Comparison of ENCODE assay signal across 13 cellular contexts in genomic region chr14:91302391-91302790, GRCh38. TPM values are rescaled to one million over a fixed set of nuclear protein-coding genes. Genes with fewer than 3 reads are reported as not detected.
DNase-seq lines count a peak whose midpoint lies in the region; ATAC-seq and TF ChIP-seq lines count a peak whose summit lies in the region.
"Had no signal": no experiment of that assay in that cellular context is flagged by ENCODE, and none has a peak within 500 bp of the region (broad histone marks: within the 10 kb centered on the region; RNA-seq: fewer than 3 reads in every experiment).

No MANE protein-coding gene starts in this region.

- no peak overlapping the region for H2AK5ac ChIP-seq in neuronal stem cell (ENCODE audit: low read depth, low read length)

- H2BK5ac ChIP-seq in neuronal stem cell (ENCODE audit: low read length) = no peak overlapping the region

- intact Hi-C loops in activated naive CD4-positive, alpha-beta T cell treated with anti-CD3 and anti-CD28 coated beads for 36 hours (cut with micrococcal nuclease) = loop anchor here (1.0 to 5.0 kb wide), 9 partner anchors 14 to 570 kb away; partner anchors contain the start of gene RPS6KA5

- peak overlapping the region; percentile 46 for H3K23ac ChIP-seq in neuronal stem cell (ENCODE audit: low read depth, low read length, poor library complexity)

- H2AFZ ChIP-seq in GM23338 = no peak overlapping the region
- H2AFZ ChIP-seq in neuronal stem cell (ENCODE audit: low read length) = no peak overlapping the region
- H2AFZ ChIP-seq in MM.1S (ENCODE audit: low read length) = no peak overlapping the region
- H2AFZ ChIP-seq: GM23248 had no signal

- H2BK120ac ChIP-seq in neuronal stem cell (ENCODE audit: low read depth, low read length) = no peak overlapping the region

- H3K27me3 Mint-ChIP-seq in activated naive CD4-positive, alpha-beta T cell treated with anti-CD3 and anti-CD28 coated beads for 36 hours (ENCODE audit: low read depth) = no peaks in the 10 kb centered on the region
- H3K27me3 Mint-ChIP-seq in GM23338 (ENCODE audit: insufficient read depth, low read depth, poor library complexity) = peaks cover 8% of the 10 kb centered on the region
- no peaks in the 10 kb centered on the region for H3K27me3 Mint-ChIP-seq in activated T-cell treated with anti-CD3 and anti-CD28 coated beads, Interleukin-2, amount 50 U/mL, for 72 hours (ENCODE audit: low read depth)

- H3F3A ChIP-seq in GM23338 (replicated peaks; ENCODE audit: low read depth) (peaks cover 9% of the 10 kb centered on the region), MM.1S (ENCODE audit: insufficient read depth, low read length) (no peaks in the 10 kb centered on the region)

- H3K36me3 ChIP-seq in GM23338 (ENCODE audit: insufficient read depth) (peaks cover 9% of the 10 kb centered on the region; the same call in 1 of the 2 replicates), neuronal stem cell (replicated peaks in 1 of 2; ENCODE audit: control insufficient read depth in 2 of 2, insufficient read depth in 2 of 2, low read length in 2 of 2) (peaks cover 49 to 97% of the 10 kb centered on the region in 2 donors), MM.1S (replicated peaks; ENCODE audit: insufficient read depth, low read length) (no peaks in the 10 kb centered on the region; the same call in 1 of the 2 replicates)
- H3K36me3 ChIP-seq: uterus had no signal

- H3K4me2 ChIP-seq in GM23338 = 0 out of 2 replicates have a peak overlapping the region, but pooled peaks have one; percentile 65
- H3K4me2 ChIP-seq in neuronal stem cell (ENCODE audit: insufficient read depth, low read length, poor library complexity, severe bottlenecking) = no peak overlapping the region
- no peak overlapping the region for H3K4me2 ChIP-seq in MM.1S (ENCODE audit: low read depth, low read length)

- H4K91ac ChIP-seq in neuronal stem cell (ENCODE audit: low read depth, low read length, poor library complexity) = no peak overlapping the region

- H4K8ac ChIP-seq in neuronal stem cell (ENCODE audit: low read depth, low read length) = no peak overlapping the region

- no peak overlapping the region for H3K4me3 Mint-ChIP-seq in activated naive CD4-positive, alpha-beta T cell treated with anti-CD3 and anti-CD28 coated beads for 36 hours
- no peak overlapping the region; the same call in 2 of the 3 replicates for H3K4me3 Mint-ChIP-seq in GM23338
- H3K4me3 Mint-ChIP-seq in activated T-cell treated with anti-CD3 and anti-CD28 coated beads, Interleukin-2, amount 50 U/mL, for 72 hours = peak overlapping the region; percentile 74 to 95

- H2BK15ac ChIP-seq in neuronal stem cell (ENCODE audit: low read length) = no peak overlapping the region

- WGBS in neuronal stem cell (ENCODE audit: extremely low coverage in 2 of 2, insufficient read length in 2 of 2, insufficient replicate concordance in 1 of 2), 2 donors = no CpG with 5 or more reads among the region's 3 CpGs

- no peak overlapping the region for H3K4ac ChIP-seq in neuronal stem cell (ENCODE audit: low read length)

- H3K4me1 ChIP-seq in GM23338 (ENCODE audit: insufficient read depth) (peaks cover 30% of the 10 kb centered on the region), neuronal stem cell (ENCODE audit: control insufficient read depth in 2 of 2, insufficient read depth in 1 of 2, low read depth in 1 of 2, low read length in 2 of 2) (peaks cover 0 to 8% of the 10 kb centered on the region in 2 donors), MM.1S (ENCODE audit: low read length) (no peaks in the 10 kb centered on the region)
- H3K4me1 ChIP-seq: uterus had no signal

- TF ChIP-seq CTCF in GM23338 (conservative IDR thresholded peaks at IDR 0.05; ENCODE audit: low read depth in 2 of 2) (no peak), MM.1S (IDR thresholded peaks at IDR 0.05; ENCODE audit: low read length) (no peak)

- CTCF ChIA-PET in activated naive CD4-positive, alpha-beta T cell treated with anti-CD3 and anti-CD28 coated beads for 36 hours (lab: Charles Lee) = interaction anchor here (0.6 to 1.0 kb wide), 4 partner anchors 16 to 271 kb away, joined by 3 read pairs; no protein-coding TSS in a partner anchor

- H3K79me2 ChIP-seq in GM23338 (replicated peaks; ENCODE audit: insufficient read depth) = no peaks in the 10 kb centered on the region
- peaks cover 68% of the 10 kb centered on the region for H3K79me2 ChIP-seq in MM.1S (ENCODE audit: low read length)

- H3K4me3 ChIP-seq in GM23338 (no peak overlapping the region), neuronal stem cell (ENCODE audit: low read length in 2 of 2) (no peak overlapping the region), MM.1S (ENCODE audit: low read length) (no peak overlapping the region)
- H3K4me3 ChIP-seq: GM23248, mucosa of descending colon, SK-N-MC, uterus had no signal

- H4K20me1 ChIP-seq in GM23338 (replicated peaks; ENCODE audit: insufficient read depth) = no peaks in the 10 kb centered on the region; the same call in none of the 2 replicates
- no peaks in the 10 kb centered on the region for H4K20me1 ChIP-seq in MM.1S (ENCODE audit: insufficient read depth, low read length)

- peaks cover 58% of the 10 kb centered on the region for H3K4me1 Mint-ChIP-seq in activated naive CD4-positive, alpha-beta T cell treated with anti-CD3 and anti-CD28 coated beads for 36 hours (ENCODE audit: low read depth)
- H3K4me1 Mint-ChIP-seq in GM23338 = peaks cover 29% of the 10 kb centered on the region
- peaks cover 71% of the 10 kb centered on the region for H3K4me1 Mint-ChIP-seq in activated T-cell treated with anti-CD3 and anti-CD28 coated beads, Interleukin-2, amount 50 U/mL, for 72 hours (ENCODE audit: low read depth)

- peak; percentile 71 for DNase-seq in activated naive CD4-positive, alpha-beta T cell treated with anti-CD3 and anti-CD28 coated beads for 36 hours
- DNase-seq in activated naive CD4-positive, alpha-beta T cell (lab: John Stamatoyannopoulos, UW) = no peak
- DNase-seq in GM23338 (ENCODE audit: low spot score) = no peak
- peak; percentile 59 to 64 for DNase-seq in activated T-cell treated with anti-CD3 and anti-CD28 coated beads, Interleukin-2, amount 50 U/mL, for 72 hours
- no peak for DNase-seq in neuronal stem cell (ENCODE audit: low spot score)
- DNase-seq in retina = no peak
- DNase-seq in D341Med (ENCODE audit: low spot score) = no peak
- no peak for DNase-seq in MM.1S
- DNase-seq: DMS53, GM23248, mucosa of descending colon, uterus had no signal

- no peak overlapping the region for H3K18ac ChIP-seq in neuronal stem cell (ENCODE audit: low read length)

- peak overlapping the region; percentile 93 for H3K27ac Mint-ChIP-seq in activated naive CD4-positive, alpha-beta T cell treated with anti-CD3 and anti-CD28 coated beads for 36 hours
- H3K27ac Mint-ChIP-seq in GM23338 = no peak overlapping the region
- H3K27ac Mint-ChIP-seq in activated T-cell treated with anti-CD3 and anti-CD28 coated beads, Interleukin-2, amount 50 U/mL, for 72 hours = peak overlapping the region; percentile 98

- no peak overlapping the region for H3K14ac ChIP-seq in neuronal stem cell (ENCODE audit: low read length)

- ATAC-seq in GM23338 = no peak
- peak; percentile 74 to 75 for ATAC-seq in activated T-cell treated with anti-CD3 and anti-CD28 coated beads, Interleukin-2, amount 50 U/mL, for 72 hours (replicated peaks in 1 of 2)

- peaks cover 2% of the 10 kb centered on the region for H3K79me1 ChIP-seq in neuronal stem cell (ENCODE audit: low read depth, low read length)

- H3K27me3 ChIP-seq in GM23338 (ENCODE audit: insufficient read depth) = no peaks in the 10 kb centered on the region
- H3K27me3 ChIP-seq in neuronal stem cell (ENCODE audit: control insufficient read depth in 3 of 3, insufficient read depth in 3 of 3, low read depth in 1 of 3, low read length in 3 of 3) = no peaks in the 10 kb centered on the region
- H3K27me3 ChIP-seq in MM.1S (replicated peaks; ENCODE audit: insufficient read depth, low read length) = no peaks in the 10 kb centered on the region
- H3K27me3 ChIP-seq: uterus had no signal

- no peaks in the 10 kb centered on the region for H3K9me3 ChIP-seq in neuronal stem cell (replicated peaks in 1 of 2; ENCODE audit: control insufficient read depth in 2 of 2, insufficient read depth in 1 of 2, low read depth in 1 of 2, low read length in 2 of 2)
- no peaks in the 10 kb centered on the region for H3K9me3 ChIP-seq in MM.1S (replicated peaks; ENCODE audit: insufficient read depth, low read length)
- H3K9me3 ChIP-seq: mucosa of descending colon, uterus had no signal

- H3K9me2 ChIP-seq in GM23338 (ENCODE audit: insufficient read depth) (no peaks in the 10 kb centered on the region), MM.1S (replicated peaks; ENCODE audit: insufficient read depth, low read length) (no peaks in the 10 kb centered on the region)

- H3K27ac ChIP-seq in GM23338 (ENCODE audit: low read depth) (no peak overlapping the region; the same call in 1 of the 2 replicates), neuronal stem cell (replicated peaks; ENCODE audit: low read length) (no peak overlapping the region), MM.1S (ENCODE audit: low read length) (no peak overlapping the region)
- H3K27ac ChIP-seq: GM23248, uterus had no signal

- H2BK12ac ChIP-seq in neuronal stem cell (ENCODE audit: low read length) = no peak overlapping the region

- H3K9ac ChIP-seq in neuronal stem cell (ENCODE audit: low read depth, low read length, poor library complexity) (no peak overlapping the region), MM.1S (ENCODE audit: low read length) (no peak overlapping the region)
- H3K9ac ChIP-seq: GM23248 had no signal

- no peaks in the 10 kb centered on the region for H3K9me3 Mint-ChIP-seq in activated naive CD4-positive, alpha-beta T cell treated with anti-CD3 and anti-CD28 coated beads for 36 hours
- no peaks in the 10 kb centered on the region for H3K9me3 Mint-ChIP-seq in GM23338
- no peaks in the 10 kb centered on the region for H3K9me3 Mint-ChIP-seq in activated T-cell treated with anti-CD3 and anti-CD28 coated beads, Interleukin-2, amount 50 U/mL, for 72 hours

- peaks cover 65% of the 10 kb centered on the region for H3K36me3 Mint-ChIP-seq in activated naive CD4-positive, alpha-beta T cell treated with anti-CD3 and anti-CD28 coated beads for 36 hours (ENCODE audit: low read depth)
- H3K36me3 Mint-ChIP-seq in GM23338 (ENCODE audit: low read depth) = peaks cover 63% of the 10 kb centered on the region
- peaks cover 23 to 47% of the 10 kb centered on the region in 2 donors for H3K36me3 Mint-ChIP-seq in activated T-cell treated with anti-CD3 and anti-CD28 coated beads, Interleukin-2, amount 50 U/mL, for 72 hours (ENCODE audit: insufficient read depth in 2 of 2)

TF ChIP-seq in GM23338, 12 proteins besides CTCF, POLR2A, EP300 and RAD21 (continues in another document):
- no peak for TF ChIP-seq EZH2phosphoT487 (IDR thresholded peaks at IDR 0.05; ENCODE audit: unreplicated experiment)
- TF ChIP-seq ZNF114 (CRISPR knock-in tag; IDR thresholded peaks at IDR 0.05) = no peak

RNA-seq across cellular contexts. Expression of gene GPR68, which starts 57.9 kb away (rescaled TPM):
- 1 to 10 TPM; 1.2 to 1.3 TPM for total RNA-seq in activated naive CD4-positive, alpha-beta T cell treated with anti-CD3 and anti-CD28 coated beads for 36 hours
- total RNA-seq in GM23338 (2014; rRNA removed; shearing (Covaris generic)) = 0.35 TPM in 2 replicates
- 0.19 and 0.45 TPM in 2 replicates for polyA plus RNA-seq in GM23338 (2016; fragmentation: Nextera tagmentation; extraction: Ambion mirVana)
- total RNA-seq in activated T-cell treated with anti-CD3 and anti-CD28 coated beads, Interleukin-2, amount 50 U/mL, for 72 hours = 10 to 100 TPM; 18.9 to 19.2 TPM
- polyA plus RNA-seq in neuronal stem cell (2013, experiment 1 of 2) = 0.70 TPM
- polyA plus RNA-seq in neuronal stem cell (2013, experiment 2 of 2) = 0.61 TPM

Comparison
In these comparisons a context has a peak if more than half of its experiments do, and no peak if none do; other contexts are left out.
1. DNase-seq: peak in activated naive CD4-positive, alpha-beta T cell treated with anti-CD3 and anti-CD28 coated beads for 36 hours (single experiment) and activated T-cell treated with anti-CD3 and anti-CD28 coated beads, Interleukin-2, amount 50 U/mL, for 72 hours (2 of 2); none in activated naive CD4-positive, alpha-beta T cell (0 of 4), GM23338 (single experiment), neuronal stem cell (single experiment), retina (single experiment), D341Med (single experiment) and MM.1S (single experiment).
2. H3K4me3 Mint-ChIP-seq: peak in activated T-cell treated with anti-CD3 and anti-CD28 coated beads, Interleukin-2, amount 50 U/mL, for 72 hours (2 of 2); none in activated naive CD4-positive, alpha-beta T cell treated with anti-CD3 and anti-CD28 coated beads for 36 hours (single experiment) and GM23338 (single experiment).
3. RNA of gene GPR68, which starts 57.9 kb away (total RNA-seq): 18.9 to 19.2 TPM in activated T-cell treated with anti-CD3 and anti-CD28 coated beads, Interleukin-2, amount 50 U/mL, for 72 hours; 1.2 to 1.3 TPM in activated naive CD4-positive, alpha-beta T cell treated with anti-CD3 and anti-CD28 coated beads for 36 hours and 0.35 TPM in GM23338; every median in the first group is over 4 times any median in the second.